27 cellular contexts compared by ENCODE assay signal in the genomic region with DNA sequence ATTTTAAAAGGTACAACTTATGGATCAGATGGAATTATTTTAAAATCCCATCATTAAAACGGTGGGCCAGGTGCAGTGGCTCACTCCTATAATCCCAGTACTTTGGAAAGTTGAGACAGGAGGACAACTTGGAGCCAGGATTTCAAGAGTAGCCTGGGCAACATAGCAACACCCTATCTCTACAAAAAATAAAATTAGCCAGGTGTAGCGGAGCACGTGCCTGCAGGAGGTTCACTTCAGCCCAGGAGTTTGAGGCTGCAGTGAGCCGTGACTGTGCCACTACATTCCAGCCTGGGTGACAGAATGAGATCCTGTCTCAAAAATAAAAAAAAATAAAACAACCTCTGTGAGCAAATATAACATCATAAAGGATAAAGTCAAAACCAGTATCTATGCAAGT.
"Had no signal": no experiment of that assay in that cellular context is flagged by ENCODE, and none has a peak within 500 bp of the region (broad histone marks: within the 10 kb centered on the region; RNA-seq: fewer than 3 reads in every experiment).

No MANE protein-coding gene starts in this region.

- H3K4me1 Mint-ChIP-seq: stimulated activated memory B cell treated with anti-CD40 and anti-IgM and Interleukin-4, amounts not matched to agents 10 μg/mL and 1 μg/mL and 100 μg/mL, for 72 hours had no signal

- H3K36me3 ChIP-seq: breast epithelium had no signal

- H3K9me3 Mint-ChIP-seq: activated CD4-positive, alpha-beta memory T cell treated with anti-CD3 and anti-CD28 coated beads, Interleukin-2, amount 10 ng/mL, durations not matched to agents 7 days and 5 days; activated CD4-positive, alpha-beta T cell treated with anti-CD3 and anti-CD28 coated beads, Interleukin-2, amount 10 ng/mL, durations not matched to agents 7 days and 5 days; activated naive CD4-positive, alpha-beta T cell treated with anti-CD3 and anti-CD28 coated beads, Interleukin-2, amount 50 U/mL, for 72 hours; activated T-cell treated with anti-CD3 and anti-CD28 coated beads, Interleukin-2, amount 50 U/mL, for 72 hours; natural killer cell; stimulated activated memory B cell treated with anti-CD40 and anti-IgM and Interleukin-4, amounts not matched to agents 10 μg/mL and 1 μg/mL and 100 μg/mL, for 72 hours; T-helper 1 cell treated with Interleukin-12 subunit alpha and Interleukin-12 subunit beta and Interleukin-4 antibody, amounts not matched to agents 30 μg/mL and 1 μg/mL, for 36 hours had no signal

- ATAC-seq: activated naive CD4-positive, alpha-beta T cell treated with anti-CD3 and anti-CD28 coated beads, Interleukin-2, amount 50 U/mL, for 72 hours; activated T-cell treated with anti-CD3 and anti-CD28 coated beads, Interleukin-2, amount 50 U/mL, for 72 hours; left lobe of liver; natural killer cell; stimulated activated memory B cell treated with anti-CD40 and anti-IgM and Interleukin-4, amounts not matched to agents 10 μg/mL and 1 μg/mL and 100 μg/mL, for 72 hours; upper lobe of right lung had no signal

- H3K9me3 ChIP-seq: breast epithelium, colonic mucosa, neutrophil, prostate gland, stomach, tibial artery, upper lobe of right lung had no signal

- H3K27ac ChIP-seq: breast epithelium, colonic mucosa, neutrophil, prostate gland, stomach, tibial artery, upper lobe of right lung had no signal

- H3K27me3 ChIP-seq: breast epithelium, colonic mucosa, neutrophil, stomach, tibial artery, upper lobe of right lung had no signal

- H3K27me3 Mint-ChIP-seq: activated CD4-positive, alpha-beta memory T cell treated with anti-CD3 and anti-CD28 coated beads, Interleukin-2, amount 10 ng/mL, durations not matched to agents 7 days and 5 days; activated CD4-positive, alpha-beta T cell treated with anti-CD3 and anti-CD28 coated beads, Interleukin-2, amount 10 ng/mL, durations not matched to agents 7 days and 5 days; stimulated activated memory B cell treated with anti-CD40 and anti-IgM and Interleukin-4, amounts not matched to agents 10 μg/mL and 1 μg/mL and 100 μg/mL, for 72 hours had no signal

- H3K4me1 ChIP-seq: breast epithelium, prostate gland, upper lobe of right lung had no signal

- H3K27ac Mint-ChIP-seq: activated CD4-positive, alpha-beta memory T cell treated with anti-CD3 and anti-CD28 coated beads, Interleukin-2, amount 10 ng/mL, durations not matched to agents 7 days and 5 days; activated CD4-positive, alpha-beta T cell treated with anti-CD3 and anti-CD28 coated beads, Interleukin-2, amount 10 ng/mL, durations not matched to agents 7 days and 5 days; activated T-cell treated with anti-CD3 and anti-CD28 coated beads, Interleukin-2, amount 50 U/mL, for 72 hours; natural killer cell; stimulated activated memory B cell treated with anti-CD40 and anti-IgM and Interleukin-4, amounts not matched to agents 10 μg/mL and 1 μg/mL and 100 μg/mL, for 72 hours; T-helper 1 cell treated with Interleukin-12 subunit alpha and Interleukin-12 subunit beta and Interleukin-4 antibody, amounts not matched to agents 30 μg/mL and 1 μg/mL, for 36 hours had no signal

- H3K4me3 Mint-ChIP-seq: activated CD4-positive, alpha-beta memory T cell treated with anti-CD3 and anti-CD28 coated beads, Interleukin-2, amount 10 ng/mL, durations not matched to agents 7 days and 5 days; activated CD4-positive, alpha-beta T cell treated with anti-CD3 and anti-CD28 coated beads, Interleukin-2, amount 10 ng/mL, durations not matched to agents 7 days and 5 days; activated T-cell treated with anti-CD3 and anti-CD28 coated beads, Interleukin-2, amount 50 U/mL, for 72 hours; natural killer cell; stimulated activated memory B cell treated with anti-CD40 and anti-IgM and Interleukin-4, amounts not matched to agents 10 μg/mL and 1 μg/mL and 100 μg/mL, for 72 hours; T-helper 1 cell treated with Interleukin-12 subunit alpha and Interleukin-12 subunit beta and Interleukin-4 antibody, amounts not matched to agents 30 μg/mL and 1 μg/mL, for 36 hours had no signal

- H3K4me3 ChIP-seq: breast epithelium, colonic mucosa, lung, prostate gland, smooth muscle cell, stomach, tibial artery, upper lobe of right lung had no signal

- DNase-seq: activated CD4-positive, alpha-beta memory T cell treated with anti-CD3 and anti-CD28 coated beads, Interleukin-2, amount 10 ng/mL, durations not matched to agents 7 days and 5 days; activated CD4-positive, alpha-beta T cell treated with anti-CD3 and anti-CD28 coated beads, Interleukin-2, amount 10 ng/mL, durations not matched to agents 7 days and 5 days; activated CD4-positive, CD25-positive, alpha-beta regulatory T cell treated with anti-CD3 and anti-CD28 coated beads, Interleukin-2, amount 50 U/mL, for 72 hours; activated naive CD4-positive, alpha-beta T cell; activated T-cell treated with anti-CD3 and anti-CD28 coated beads, Interleukin-2, amount 50 U/mL, for 72 hours; colonic mucosa; effector CD8-positive, alpha-beta T cell; islet precursor cell; mesendoderm; natural killer cell; retina; stimulated activated CD4-positive, alpha-beta T cell treated with anti-CD3 and anti-CD28 coated beads, Interleukin-1b, Interleukin-23, amount 100 ng/mL, for 48 hours; stimulated activated CD4-positive, alpha-beta T cell treated with anti-CD3 and anti-CD28 coated beads, Interleukin-4, amount 100 ng/mL, for 4 hours; stimulated activated CD8-positive, alpha-beta memory T cell treated with anti-CD3 and anti-CD28 coated beads, Interleukin-4, amount 100 ng/mL, for 48 hours; stomach; T1000; tibial artery; upper lobe of right lung had no signal
